Comparison of ENCODE assay signal across 9 cellular contexts in genomic region chr1:159171254-159171687, GRCh38. TPM values are rescaled to one million over a fixed set of nuclear protein-coding genes. Genes with fewer than 3 reads are reported as not detected.
DNase-seq lines count a peak whose midpoint lies in the region; ATAC-seq and TF ChIP-seq lines count a peak whose summit lies in the region.
"Had no signal": no experiment of that assay in that cellular context is flagged by ENCODE, and none has a peak within 500 bp of the region (broad histone marks: within the 10 kb centered on the region; RNA-seq: fewer than 3 reads in every experiment).

Gene CADM3 (plus strand): TSS chr1:159171615. CDS start chr1:159171766, 151 bp downstream.

- no peak within 1 kb of the TSS for H4K91ac ChIP-seq in neuronal stem cell (ENCODE audit: low read depth, low read length, poor library complexity)
- no peak within 1 kb of the TSS for H4K91ac ChIP-seq in mesenchymal stem cell (ENCODE audit: low read length)

- H3K79me1 ChIP-seq in neuronal stem cell (ENCODE audit: low read depth, low read length) = peaks cover 3% of the 10 kb centered on the region
- H3K79me1 ChIP-seq in mesenchymal stem cell (replicated peaks; ENCODE audit: low read length, poor library complexity, severe bottlenecking) = no peaks in the 10 kb centered on the region

- peak; percentile 67 for DNase-seq in Ammon's horn (ENCODE audit: low spot score)
- DNase-seq in NCI-H82 treated with DMSO at 0.1 percent for 48 hours (lab: John Stamatoyannopoulos, UW; ENCODE audit: unreplicated experiment) = peak; percentile 53
- peak; percentile 59 for DNase-seq in fibroblast of pulmonary artery (ENCODE audit: low read depth)
- peak; percentile 61 for DNase-seq in neuronal stem cell (ENCODE audit: low spot score)
- DNase-seq in hepatic stellate cell (ENCODE audit: low spot score) = no peak
- DNase-seq in mesenchymal stem cell = no peak
- DNase-seq: CD4-positive, alpha-beta T cell had no signal

- H3K4me1 ChIP-seq in neuronal stem cell (ENCODE audit: control insufficient read depth in 2 of 2, insufficient read depth in 1 of 2, low read depth in 1 of 2, low read length in 2 of 2) = peaks cover 8 to 11% of the 10 kb centered on the region in 2 donors
- peaks cover 2% of the 10 kb centered on the region for H3K4me1 ChIP-seq in mesenchymal stem cell (ENCODE audit: control insufficient read depth, insufficient read depth, low read depth, low read length)

- H3K27me3 ChIP-seq in neuronal stem cell (ENCODE audit: control insufficient read depth in 3 of 3, insufficient read depth in 3 of 3, low read depth in 1 of 3, low read length in 3 of 3) (peaks cover 0 to 13% (median 0%) of the 10 kb centered on the region in 3 experiments), mesenchymal stem cell (ENCODE audit: control insufficient read depth in 1 of 2, insufficient read depth in 1 of 2, low read length in 2 of 2) (peaks cover 63 to 76% of the 10 kb centered on the region in 2 experiments)

- no CpG with 5 or more reads among the region's 29 CpGs for WGBS in neuronal stem cell (ENCODE audit: extremely low coverage in 2 of 2, insufficient read length in 2 of 2, insufficient replicate concordance in 1 of 2), 2 donors
- 3% methylated on average over 12 of the region's 29 CpGs for WGBS in mesenchymal stem cell

- peak within 1 kb of the TSS; percentile 88 for H2AFZ ChIP-seq in neuronal stem cell (ENCODE audit: low read length)
- no peak within 1 kb of the TSS for H2AFZ ChIP-seq in mesenchymal stem cell (ENCODE audit: low read depth, low read length)

- H3K4ac ChIP-seq in neuronal stem cell (ENCODE audit: low read length) (no peak within 1 kb of the TSS), mesenchymal stem cell (ENCODE audit: low read depth in 1 of 2, low read length in 2 of 2) (no peak within 1 kb of the TSS)

- H2BK15ac ChIP-seq in neuronal stem cell (ENCODE audit: low read length) = no peak within 1 kb of the TSS
- H2BK15ac ChIP-seq in mesenchymal stem cell (ENCODE audit: low read depth, poor library complexity, severe bottlenecking) = no peak within 1 kb of the TSS

- H2AK5ac ChIP-seq in neuronal stem cell (ENCODE audit: low read depth, low read length) (no peak within 1 kb of the TSS), mesenchymal stem cell (ENCODE audit: low read length, severe bottlenecking) (no peak within 1 kb of the TSS)

- H3K4me2 ChIP-seq in neuronal stem cell (ENCODE audit: insufficient read depth, low read length, poor library complexity, severe bottlenecking) (peak within 1 kb of the TSS; percentile 95), mesenchymal stem cell (ENCODE audit: low read length, poor library complexity, severe bottlenecking) (no peak within 1 kb of the TSS)

- ATAC-seq in GM21723 (IDR thresholded peaks at IDR 0.05; ENCODE audit: unreplicated experiment) = no peak
- ATAC-seq in HG03095 (IDR thresholded peaks at IDR 0.05; ENCODE audit: unreplicated experiment) = no peak

- no peak within 1 kb of the TSS for H2BK5ac ChIP-seq in neuronal stem cell (ENCODE audit: low read length)
- no peak within 1 kb of the TSS for H2BK5ac ChIP-seq in mesenchymal stem cell (ENCODE audit: low read depth, low read length, poor library complexity, severe bottlenecking)

- H3K4me3 ChIP-seq in fibroblast of pulmonary artery (replicated peaks; ENCODE audit: low read depth, low read length) (peak within 1 kb of the TSS; percentile 60), neuronal stem cell (ENCODE audit: low read length in 2 of 2) (peak within 1 kb of the TSS; percentile 65 to 89), mesenchymal stem cell (ENCODE audit: insufficient read depth in 1 of 2, low read depth in 1 of 2, low read length in 2 of 2) (no peak within 1 kb of the TSS)

- H3K36me3 ChIP-seq in neuronal stem cell (replicated peaks in 1 of 2; ENCODE audit: control insufficient read depth in 2 of 2, insufficient read depth in 2 of 2, low read length in 2 of 2) = no peaks in the 10 kb centered on the region
- H3K36me3 ChIP-seq in mesenchymal stem cell (ENCODE audit: control insufficient read depth in 1 of 2, insufficient read depth in 2 of 2, low read depth in 1 of 2, low read length in 2 of 2) = no peaks in the 10 kb centered on the region

- H3K9ac ChIP-seq in neuronal stem cell (ENCODE audit: low read depth, low read length, poor library complexity) (peak within 1 kb of the TSS; percentile 90), mesenchymal stem cell (ENCODE audit: low read length) (no peak within 1 kb of the TSS)

- H2BK12ac ChIP-seq in neuronal stem cell (ENCODE audit: low read length) = no peak within 1 kb of the TSS
- no peak within 1 kb of the TSS for H2BK12ac ChIP-seq in mesenchymal stem cell (ENCODE audit: low read length in 2 of 2)

- H3K14ac ChIP-seq in neuronal stem cell (ENCODE audit: low read length) (no peak within 1 kb of the TSS), mesenchymal stem cell (ENCODE audit: low read length in 2 of 2) (no peak within 1 kb of the TSS)

- TF ChIP-seq CTCF in fibroblast of pulmonary artery (IDR thresholded peaks at IDR 0.05; ENCODE audit: low read length, missing control alignments) = no peak

- H3K18ac ChIP-seq in neuronal stem cell (ENCODE audit: low read length) (peak within 1 kb of the TSS; percentile 84), mesenchymal stem cell (ENCODE audit: low read depth in 1 of 2, low read length in 2 of 2) (no peak within 1 kb of the TSS)

- no peak within 1 kb of the TSS for H3K27ac ChIP-seq in neuronal stem cell (replicated peaks; ENCODE audit: low read length)
- H3K27ac ChIP-seq in mesenchymal stem cell (ENCODE audit: low read length, poor library complexity, severe bottlenecking) = no peak within 1 kb of the TSS

- H3K9me3 ChIP-seq in neuronal stem cell (replicated peaks in 1 of 2; ENCODE audit: control insufficient read depth in 2 of 2, insufficient read depth in 1 of 2, low read depth in 1 of 2, low read length in 2 of 2) = no peaks in the 10 kb centered on the region
- no peaks in the 10 kb centered on the region for H3K9me3 ChIP-seq in mesenchymal stem cell (ENCODE audit: control insufficient read depth, low read length)

- H2BK120ac ChIP-seq in neuronal stem cell (ENCODE audit: low read depth, low read length) (no peak within 1 kb of the TSS), mesenchymal stem cell (ENCODE audit: low read depth, low read length) (no peak within 1 kb of the TSS)

- H4K8ac ChIP-seq in neuronal stem cell (ENCODE audit: low read depth, low read length) (peak within 1 kb of the TSS; percentile 57), mesenchymal stem cell (ENCODE audit: low read length) (no peak within 1 kb of the TSS)

- H3K23ac ChIP-seq in neuronal stem cell (ENCODE audit: low read depth, low read length, poor library complexity) = peak within 1 kb of the TSS; percentile 76
- no peak within 1 kb of the TSS for H3K23ac ChIP-seq in mesenchymal stem cell (ENCODE audit: low read length in 2 of 2)

RNA-seq across cellular contexts. Expression of gene CADM3, which starts in this region (rescaled TPM):
- 8.9 TPM for polyA plus RNA-seq in neuronal stem cell (2013, experiment 1 of 2)
- polyA plus RNA-seq in neuronal stem cell (2013, experiment 2 of 2) = 9.2 TPM
- not detected for polyA plus RNA-seq in mesenchymal stem cell (2013, experiment 1 of 2)
- not detected for polyA plus RNA-seq in mesenchymal stem cell (2013, experiment 2 of 2)

Comparison
In these comparisons a context has a peak if more than half of its experiments do, and no peak if none do; other contexts are left out.
1. DNase-seq: peak in Ammon's horn (single experiment), NCI-H82 treated with DMSO at 0.1 percent for 48 hours (single experiment), fibroblast of pulmonary artery (single experiment) and neuronal stem cell (single experiment); none in hepatic stellate cell (single experiment) and mesenchymal stem cell (single experiment).
2. H3K4me3 ChIP-seq: peak in fibroblast of pulmonary artery (single experiment) and neuronal stem cell (2 of 2); none in mesenchymal stem cell (0 of 2).